Comparison of ENCODE assay signal across 17 cellular contexts in the genomic region with DNA sequence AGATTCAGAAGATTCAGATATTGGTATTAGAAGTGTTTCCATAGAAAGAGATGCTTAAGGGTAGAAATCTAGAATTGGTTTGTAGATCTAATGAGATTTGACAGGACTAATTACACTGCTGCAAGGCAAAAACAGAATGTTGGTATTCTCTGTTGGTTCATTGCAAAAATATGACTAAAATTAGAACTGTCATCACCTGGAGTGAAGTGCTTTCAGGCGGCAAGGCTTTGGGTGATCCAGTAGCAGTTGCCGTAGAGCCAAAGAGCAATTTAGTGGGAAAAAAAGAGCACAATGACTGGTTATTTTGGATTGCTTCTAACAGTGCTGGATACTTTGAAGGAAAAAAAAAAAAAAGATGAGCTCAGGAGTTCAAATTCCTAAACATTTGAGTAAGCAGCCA.
"Had no signal": no experiment of that assay in that cellular context is flagged by ENCODE, and none has a peak within 500 bp of the region (broad histone marks: within the 10 kb centered on the region; RNA-seq: fewer than 3 reads in every experiment).

No MANE protein-coding gene starts in this region.

- ATAC-seq: gastrocnemius medialis; left lobe of liver; lower lobe of right lung; natural killer cell treated with Interleukin-12 subunit alpha and Interleukin-12 subunit beta and Interleukin-15 and Interleukin-18, amount 100 ng/mL, for 72 hours had no signal

- H3K4me1 ChIP-seq: gastrocnemius medialis, heart right ventricle, lower lobe of right lung, sigmoid colon had no signal

- H3K27ac ChIP-seq: dorsolateral prefrontal cortex, gastrocnemius medialis, heart right ventricle, lower lobe of right lung, neural progenitor cell, ovary, sigmoid colon had no signal

- H3K9me3 ChIP-seq: gastrocnemius medialis, heart right ventricle, lower lobe of right lung, ovary, sigmoid colon had no signal

- DNase-seq: cortex of kidney; dorsolateral prefrontal cortex; effector CD8-positive, alpha-beta T cell; gastrocnemius medialis; heart right ventricle; hypothalamus; kidney glomerular epithelial cell; lower lobe of right lung; nucleus accumbens; ovary; sigmoid colon; small intestine; stimulated activated CD4-positive, alpha-beta T cell treated with anti-CD3 and anti-CD28 coated beads, Interleukin-12 subunit alpha, Interleukin-12 subunit beta, amount 100 ng/mL, for 4 hours; stimulated activated naive CD4-positive, alpha-beta T cell had no signal

- H3K4me3 ChIP-seq: dorsolateral prefrontal cortex, gastrocnemius medialis, heart right ventricle, lower lobe of right lung, neural progenitor cell, ovary, sigmoid colon had no signal

- H3K27me3 ChIP-seq: gastrocnemius medialis, heart right ventricle, neural progenitor cell, ovary, sigmoid colon had no signal

- H3K36me3 ChIP-seq: gastrocnemius medialis, heart right ventricle, lower lobe of right lung, neural progenitor cell, ovary, sigmoid colon had no signal
